Comparison of ENCODE assay signal across 1 cellular context in genomic region chr21:14452031-14452778, GRCh38.
TF ChIP-seq lines count a peak whose summit lies in the region.

No MANE protein-coding gene starts in this region.

TF ChIP-seq in GM12878, 131 proteins besides CTCF, POLR2A, EP300 and RAD21 (continued from another document):
- TF ChIP-seq, protein P1, sequence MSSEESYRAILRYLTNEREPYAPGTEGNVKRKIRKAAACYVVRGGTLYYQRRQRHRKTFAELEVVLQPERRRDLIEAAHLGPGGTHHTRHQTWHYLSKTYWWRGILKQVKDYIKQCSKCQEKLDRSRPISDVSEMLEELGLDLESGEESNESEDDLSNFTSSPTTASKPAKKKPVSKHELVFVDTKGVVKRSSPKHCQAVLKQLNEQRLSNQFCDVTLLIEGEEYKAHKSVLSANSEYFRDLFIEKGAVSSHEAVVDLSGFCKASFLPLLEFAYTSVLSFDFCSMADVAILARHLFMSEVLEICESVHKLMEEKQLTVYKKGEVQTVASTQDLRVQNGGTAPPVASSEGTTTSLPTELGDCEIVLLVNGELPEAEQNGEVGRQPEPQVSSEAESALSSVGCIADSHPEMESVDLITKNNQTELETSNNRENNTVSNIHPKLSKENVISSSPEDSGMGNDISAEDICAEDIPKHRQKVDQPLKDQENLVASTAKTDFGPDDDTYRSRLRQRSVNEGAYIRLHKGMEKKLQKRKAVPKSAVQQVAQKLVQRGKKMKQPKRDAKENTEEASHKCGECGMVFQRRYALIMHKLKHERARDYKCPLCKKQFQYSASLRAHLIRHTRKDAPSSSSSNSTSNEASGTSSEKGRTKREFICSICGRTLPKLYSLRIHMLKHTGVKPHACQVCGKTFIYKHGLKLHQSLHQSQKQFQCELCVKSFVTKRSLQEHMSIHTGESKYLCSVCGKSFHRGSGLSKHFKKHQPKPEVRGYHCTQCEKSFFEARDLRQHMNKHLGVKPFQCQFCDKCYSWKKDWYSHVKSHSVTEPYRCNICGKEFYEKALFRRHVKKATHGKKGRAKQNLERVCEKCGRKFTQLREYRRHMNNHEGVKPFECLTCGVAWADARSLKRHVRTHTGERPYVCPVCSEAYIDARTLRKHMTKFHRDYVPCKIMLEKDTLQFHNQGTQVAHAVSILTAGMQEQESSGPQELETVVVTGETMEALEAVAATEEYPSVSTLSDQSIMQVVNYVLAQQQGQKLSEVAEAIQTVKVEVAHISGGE (CRISPR knock-in tag; IDR thresholded peaks at IDR 0.05) = no peak
- peak; percentile 34 for TF ChIP-seq CUX1 (IDR thresholded peaks at IDR 0.05; ENCODE audit: insufficient replicate concordance, low read depth, low read length)
